1 cellular context compared by ENCODE assay signal in genomic region chr11:6531267-6531752, GRCh38.
TF ChIP-seq lines count a peak whose summit lies in the region.

No MANE protein-coding gene starts in this region.

TF ChIP-seq in GM12878, 131 proteins besides CTCF, POLR2A, EP300 and RAD21 (continued from another document):
- TF ChIP-seq IRF3 (IDR thresholded peaks at IDR 0.05) (0 out of 2 replicates have a peak, but pooled peaks have one; percentile 10), SMC3 (IDR thresholded peaks at IDR 0.05; ENCODE audit: borderline replicate concordance, low read length) (peak; percentile 62; the same call in 1 of the 2 replicates), RAD51 (IDR thresholded peaks at IDR 0.05) (no peak), SIN3A (IDR thresholded peaks at IDR 0.05; ENCODE audit: low read depth, low read length) (no peak)
